In the genomic region with DNA sequence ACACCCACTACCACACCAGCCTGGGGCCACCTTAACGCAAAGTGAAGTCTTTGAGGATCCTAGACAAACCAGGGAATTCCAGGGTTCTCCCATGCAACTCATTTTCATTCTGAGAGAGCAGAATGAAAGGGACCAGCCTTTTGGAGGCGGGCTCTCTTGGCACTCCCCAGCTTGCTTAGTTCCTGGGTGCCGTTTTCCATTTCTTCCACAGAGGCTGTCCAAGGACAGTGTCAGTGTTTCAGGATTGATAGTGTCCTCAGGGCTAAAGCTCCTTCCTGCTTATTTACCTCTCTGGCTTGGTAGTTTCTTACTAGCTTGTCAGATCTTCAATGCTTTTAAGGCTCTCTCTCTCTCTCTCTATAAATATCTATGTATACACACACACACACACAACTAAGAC, we compare ENCODE assay signal across 14 cellular contexts. TPM values are rescaled to one million over a fixed set of nuclear protein-coding genes. Genes with fewer than 3 reads are reported as not detected.
A peak's percentile ranks its signal among the peaks of the same experiment; 100 is the strongest.
DNase-seq lines count a peak whose midpoint lies in the region; ATAC-seq and TF ChIP-seq lines count a peak whose summit lies in the region.
"Had no signal": no experiment of that assay in that cellular context is flagged by ENCODE, and none has a peak within 500 bp of the region (broad histone marks: within the 10 kb centered on the region; RNA-seq: fewer than 3 reads in every experiment).

No MANE protein-coding gene starts in this region.

- H3K4me3 ChIP-seq in GM23338 (no peak overlapping the region), mucosa of descending colon (no peak overlapping the region)
- H3K4me3 ChIP-seq: A549 had no signal

- H3K4me1 ChIP-seq in GM23338 (ENCODE audit: insufficient read depth) (no peaks in the 10 kb centered on the region), mucosa of descending colon (ENCODE audit: low read depth) (no peaks in the 10 kb centered on the region)
- H3K4me1 ChIP-seq: A549 had no signal

- H4K20me1 ChIP-seq in GM23338 (replicated peaks; ENCODE audit: insufficient read depth): no peaks in the 10 kb centered on the region

- H3K27me3 Mint-ChIP-seq in GM23338 (ENCODE audit: insufficient read depth, low read depth, poor library complexity) (no peaks in the 10 kb centered on the region), WTC11 (ENCODE audit: low read depth) (no peaks in the 10 kb centered on the region)
- H3K27me3 Mint-ChIP-seq: CD4-positive, CD25-positive, alpha-beta regulatory T cell had no signal

- peak; percentile 4 for DNase-seq in CD1c-positive myeloid dendritic cell (ENCODE audit: extremely low spot score)
- DNase-seq in GM23338 (ENCODE audit: low spot score): no peak
- DNase-seq in WTC11 (ENCODE audit: low spot score): no peak
- DNase-seq in mucosa of descending colon: no peak
- DNase-seq in activated CD4-positive, alpha-beta T cell treated with anti-CD3 and anti-CD28 coated beads for 1 hour: no peak
- DNase-seq in NCI-H2029 treated with DMSO at 0.1 percent for 48 hours (lab: John Stamatoyannopoulos, UW): no peak
- DNase-seq: CD4-positive, CD25-positive, alpha-beta regulatory T cell; DMS53; HCEC 1CT; IMR-90; KBM-7 had no signal

- peaks cover 18% of the 10 kb centered on the region for H3K9me3 Mint-ChIP-seq in GM23338
- H3K9me3 Mint-ChIP-seq in WTC11: peaks cover 20% of the 10 kb centered on the region

- no peak overlapping the region for H3K4me3 Mint-ChIP-seq in GM23338
- H3K4me3 Mint-ChIP-seq in WTC11: no peak overlapping the region
- H3K4me3 Mint-ChIP-seq: CD4-positive, CD25-positive, alpha-beta regulatory T cell had no signal

- CTCF ChIA-PET in WTC11 (lab: Charles Lee): interaction anchor here (0.9 kb wide), 1 partner anchor 122 kb away, joined by 3 read pairs; no protein-coding TSS in a partner anchor

- H3K4me2 ChIP-seq in GM23338: no peak overlapping the region
- H3K4me2 ChIP-seq: A549 had no signal

- POLR2A ChIA-PET in WTC11 (lab: Charles Lee): interaction anchor here (0.6 kb wide), 1 partner anchor 15 kb away, joined by 5 read pairs; no protein-coding TSS in a partner anchor

- no peak overlapping the region for H3K27ac Mint-ChIP-seq in GM23338
- H3K27ac Mint-ChIP-seq in WTC11: peak overlapping the region; percentile 47; the same call in 1 of the 2 replicates
- H3K27ac Mint-ChIP-seq: CD4-positive, CD25-positive, alpha-beta regulatory T cell had no signal

- TF ChIP-seq CTCF in GM23338 (conservative IDR thresholded peaks at IDR 0.05; ENCODE audit: low read depth in 2 of 2): no peak
- TF ChIP-seq CTCF in WTC11 (IDR thresholded peaks at IDR 0.05): no peak
- no peak for TF ChIP-seq CTCF in mucosa of descending colon (IDR thresholded peaks at IDR 0.05)

- peaks cover 7% of the 10 kb centered on the region for H3K9me3 ChIP-seq in mucosa of descending colon

- H3K36me3 ChIP-seq in GM23338 (ENCODE audit: insufficient read depth): 0 out of 2 replicates have a peak, but pooled peaks cover 3% of the 10 kb centered on the region
- H3K36me3 ChIP-seq in mucosa of descending colon (ENCODE audit: low read depth): no peaks in the 10 kb centered on the region

- peak overlapping the region; percentile 80 for H2AFZ ChIP-seq in GM23338

- H3K4me1 Mint-ChIP-seq in GM23338 (peaks cover 8% of the 10 kb centered on the region; the same call in 2 of the 3 replicates), WTC11 (peaks cover 24% of the 10 kb centered on the region)
- H3K4me1 Mint-ChIP-seq: CD4-positive, CD25-positive, alpha-beta regulatory T cell had no signal

- ATAC-seq in GM23338 (peak; percentile 32; the same call in 1 of the 3 replicates), WTC11 (no peak), mucosa of descending colon (peak; percentile 28), GM18868 (IDR thresholded peaks at IDR 0.05; ENCODE audit: unreplicated experiment) (no peak), GM19467 (IDR thresholded peaks at IDR 0.05; ENCODE audit: unreplicated experiment) (no peak)
- ATAC-seq: A549 had no signal

- intact Hi-C loops in mucosa of descending colon (cut with DNase I, micrococcal nuclease): no loop called here

- H3K36me3 Mint-ChIP-seq in GM23338 (ENCODE audit: low read depth) (peaks cover 17% of the 10 kb centered on the region), WTC11 (peaks cover 22% of the 10 kb centered on the region)

- no peaks in the 10 kb centered on the region for H3F3A ChIP-seq in GM23338 (replicated peaks; ENCODE audit: low read depth)

- H3K27me3 ChIP-seq in GM23338 (ENCODE audit: insufficient read depth): no peaks in the 10 kb centered on the region

- no peaks in the 10 kb centered on the region for H3K9me2 ChIP-seq in GM23338 (ENCODE audit: insufficient read depth)

- H3K79me2 ChIP-seq in GM23338 (replicated peaks; ENCODE audit: insufficient read depth): no peaks in the 10 kb centered on the region

- no peak overlapping the region for H3K27ac ChIP-seq in GM23338 (ENCODE audit: low read depth)
- H3K27ac ChIP-seq: A549 had no signal

TF ChIP-seq in WTC11, 78 proteins besides CTCF, POLR2A, EP300 and RAD21 (continues in another document):
- no peak for TF ChIP-seq OVOL2 (CRISPR knock-in tag; IDR thresholded peaks at IDR 0.05; ENCODE audit: borderline replicate concordance)
- no peak for TF ChIP-seq ZNF671 (CRISPR knock-in tag; IDR thresholded peaks at IDR 0.05)
- TF ChIP-seq, protein P1, sequence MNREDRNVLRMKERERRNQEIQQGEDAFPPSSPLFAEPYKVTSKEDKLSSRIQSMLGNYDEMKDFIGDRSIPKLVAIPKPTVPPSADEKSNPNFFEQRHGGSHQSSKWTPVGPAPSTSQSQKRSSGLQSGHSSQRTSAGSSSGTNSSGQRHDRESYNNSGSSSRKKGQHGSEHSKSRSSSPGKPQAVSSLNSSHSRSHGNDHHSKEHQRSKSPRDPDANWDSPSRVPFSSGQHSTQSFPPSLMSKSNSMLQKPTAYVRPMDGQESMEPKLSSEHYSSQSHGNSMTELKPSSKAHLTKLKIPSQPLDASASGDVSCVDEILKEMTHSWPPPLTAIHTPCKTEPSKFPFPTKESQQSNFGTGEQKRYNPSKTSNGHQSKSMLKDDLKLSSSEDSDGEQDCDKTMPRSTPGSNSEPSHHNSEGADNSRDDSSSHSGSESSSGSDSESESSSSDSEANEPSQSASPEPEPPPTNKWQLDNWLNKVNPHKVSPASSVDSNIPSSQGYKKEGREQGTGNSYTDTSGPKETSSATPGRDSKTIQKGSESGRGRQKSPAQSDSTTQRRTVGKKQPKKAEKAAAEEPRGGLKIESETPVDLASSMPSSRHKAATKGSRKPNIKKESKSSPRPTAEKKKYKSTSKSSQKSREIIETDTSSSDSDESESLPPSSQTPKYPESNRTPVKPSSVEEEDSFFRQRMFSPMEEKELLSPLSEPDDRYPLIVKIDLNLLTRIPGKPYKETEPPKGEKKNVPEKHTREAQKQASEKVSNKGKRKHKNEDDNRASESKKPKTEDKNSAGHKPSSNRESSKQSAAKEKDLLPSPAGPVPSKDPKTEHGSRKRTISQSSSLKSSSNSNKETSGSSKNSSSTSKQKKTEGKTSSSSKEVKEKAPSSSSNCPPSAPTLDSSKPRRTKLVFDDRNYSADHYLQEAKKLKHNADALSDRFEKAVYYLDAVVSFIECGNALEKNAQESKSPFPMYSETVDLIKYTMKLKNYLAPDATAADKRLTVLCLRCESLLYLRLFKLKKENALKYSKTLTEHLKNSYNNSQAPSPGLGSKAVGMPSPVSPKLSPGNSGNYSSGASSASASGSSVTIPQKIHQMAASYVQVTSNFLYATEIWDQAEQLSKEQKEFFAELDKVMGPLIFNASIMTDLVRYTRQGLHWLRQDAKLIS (CRISPR knock-in tag; IDR thresholded peaks at IDR 0.05; ENCODE audit: borderline replicate concordance): no peak
- no peak for TF ChIP-seq JAZF1 (CRISPR knock-in tag; IDR thresholded peaks at IDR 0.05)
- TF ChIP-seq, protein P2, sequence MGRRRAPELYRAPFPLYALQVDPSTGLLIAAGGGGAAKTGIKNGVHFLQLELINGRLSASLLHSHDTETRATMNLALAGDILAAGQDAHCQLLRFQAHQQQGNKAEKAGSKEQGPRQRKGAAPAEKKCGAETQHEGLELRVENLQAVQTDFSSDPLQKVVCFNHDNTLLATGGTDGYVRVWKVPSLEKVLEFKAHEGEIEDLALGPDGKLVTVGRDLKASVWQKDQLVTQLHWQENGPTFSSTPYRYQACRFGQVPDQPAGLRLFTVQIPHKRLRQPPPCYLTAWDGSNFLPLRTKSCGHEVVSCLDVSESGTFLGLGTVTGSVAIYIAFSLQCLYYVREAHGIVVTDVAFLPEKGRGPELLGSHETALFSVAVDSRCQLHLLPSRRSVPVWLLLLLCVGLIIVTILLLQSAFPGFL (CRISPR knock-in tag; IDR thresholded peaks at IDR 0.05; ENCODE audit: borderline replicate concordance): no peak
- no peak for TF ChIP-seq ZNF532 (CRISPR knock-in tag; IDR thresholded peaks at IDR 0.05; ENCODE audit: borderline replicate concordance)

RNA-seq across cellular contexts. Expression of gene GNG4, which starts 30.1 kb away (rescaled TPM):
- 49.2 and 53.5 TPM in 2 replicates for total RNA-seq in GM23338 (2014; rRNA removed; shearing (Covaris generic))
- polyA plus RNA-seq in GM23338 (2016; fragmentation: Nextera tagmentation; extraction: Ambion mirVana): 37.9 and 40.2 TPM in 2 replicates
- total RNA-seq in WTC11 (2021): 38.3 to 40.9 TPM (median 40.8 TPM) in 3 replicates
- total RNA-seq in mucosa of descending colon: 1 to 10 TPM; 2.9 to 7.7 (median 4.6) TPM
- total RNA-seq: CD4-positive, CD25-positive, alpha-beta regulatory T cell had no signal
- polyA plus RNA-seq: CD4-positive, CD25-positive, alpha-beta regulatory T cell had no signal

Comparison
In these comparisons a context has a peak if more than half of its experiments do, and no peak if none do; other contexts are left out.
1. ATAC-seq: peak in GM23338 (single experiment) and mucosa of descending colon (single experiment); none in WTC11 (single experiment), GM18868 (single experiment) and GM19467 (single experiment).